Comparison of ENCODE assay signal across 15 cellular contexts in genomic region chr12:89247541-89247942, GRCh38.
DNase-seq lines count a peak whose midpoint lies in the region; ATAC-seq and TF ChIP-seq lines count a peak whose summit lies in the region.
"Had no signal": no experiment of that assay in that cellular context is flagged by ENCODE, and none has a peak within 500 bp of the region (broad histone marks: within the 10 kb centered on the region; RNA-seq: fewer than 3 reads in every experiment).

No MANE protein-coding gene starts in this region.

- H3K14ac ChIP-seq in IMR-90 (replicated peaks; ENCODE audit: low read depth, low read length) (no peak overlapping the region), mesenchymal stem cell (ENCODE audit: low read length in 2 of 2) (no peak overlapping the region)

- no peak for TF ChIP-seq POLR2A in IMR-90 (IDR thresholded peaks at IDR 0.05; ENCODE audit: low read depth, low read length)

- no peak overlapping the region for H2BK5ac ChIP-seq in IMR-90 (ENCODE audit: low read depth, low read length, poor library complexity, severe bottlenecking)
- no peak overlapping the region for H2BK5ac ChIP-seq in mesenchymal stem cell (ENCODE audit: low read depth, low read length, poor library complexity, severe bottlenecking)

- H4K5ac ChIP-seq in IMR-90 (ENCODE audit: low read depth, low read length), result no peak overlapping the region

- H2AK9ac ChIP-seq in IMR-90 (replicated peaks; ENCODE audit: low read depth, low read length, poor library complexity), result no peak overlapping the region

- H3K27me3 ChIP-seq in IMR-90 (ENCODE audit: control insufficient read depth, insufficient read depth, low read length) (no peaks in the 10 kb centered on the region), SJCRH30 (no peaks in the 10 kb centered on the region), mesenchymal stem cell (ENCODE audit: control insufficient read depth in 1 of 2, insufficient read depth in 1 of 2, low read length in 2 of 2) (no peaks in the 10 kb centered on the region)
- H3K27me3 ChIP-seq: BLaER1 treated with 17β-estradiol and CSF1 and Interleukin-3, amounts not matched to agents 10 nM and 100 nM had no signal

- no peak for TF ChIP-seq CTCF in IMR-90 (conservative IDR thresholded peaks at IDR 0.05; ENCODE audit: low read depth, low read length)

- peak overlapping the region; percentile 33; the same call in 1 of the 2 replicates for H2BK20ac ChIP-seq in IMR-90 (ENCODE audit: low read depth, low read length)

- H3K4ac ChIP-seq in IMR-90 (ENCODE audit: low read depth, low read length), result no peak overlapping the region; the same call in 1 of the 2 replicates
- H3K4ac ChIP-seq in mesenchymal stem cell (ENCODE audit: low read depth in 1 of 2, low read length in 2 of 2), result no peak overlapping the region

- no peak overlapping the region for H2AFZ ChIP-seq in IMR-90 (replicated peaks; ENCODE audit: low read length, poor library complexity)
- H2AFZ ChIP-seq in mesenchymal stem cell (ENCODE audit: low read depth, low read length), result no peak overlapping the region

- peaks cover 12% of the 10 kb centered on the region for H3K9me1 ChIP-seq in IMR-90 (ENCODE audit: insufficient read depth, low read length)

- no peak overlapping the region for H3K18ac ChIP-seq in IMR-90 (ENCODE audit: low read depth, low read length)
- H3K18ac ChIP-seq in mesenchymal stem cell (ENCODE audit: low read depth in 1 of 2, low read length in 2 of 2), result no peak overlapping the region

- no peak for TF ChIP-seq RAD21 in IMR-90 (IDR thresholded peaks at IDR 0.05; ENCODE audit: low read length)

- H3K36me3 ChIP-seq in IMR-90 (ENCODE audit: control insufficient read depth, insufficient read depth, low read length) (no peaks in the 10 kb centered on the region), SJCRH30 (no peaks in the 10 kb centered on the region), mesenchymal stem cell (ENCODE audit: control insufficient read depth in 1 of 2, insufficient read depth in 2 of 2, low read depth in 1 of 2, low read length in 2 of 2) (no peaks in the 10 kb centered on the region)
- H3K36me3 ChIP-seq: BLaER1 treated with 17β-estradiol and CSF1 and Interleukin-3, amounts not matched to agents 10 nM and 100 nM; thoracic aorta had no signal

- H3K23ac ChIP-seq in IMR-90 (ENCODE audit: low read depth, low read length), result no peak overlapping the region
- no peak overlapping the region for H3K23ac ChIP-seq in mesenchymal stem cell (ENCODE audit: low read length in 2 of 2)

- H3K27ac ChIP-seq in IMR-90 (ENCODE audit: insufficient read depth, low read length) (no peak overlapping the region), SJCRH30 (no peak overlapping the region), mesenchymal stem cell (ENCODE audit: low read length, poor library complexity, severe bottlenecking) (no peak overlapping the region)
- H3K27ac ChIP-seq: BLaER1 treated with 17β-estradiol and CSF1 and Interleukin-3, amounts not matched to agents 10 nM and 100 nM; thoracic aorta had no signal

- no TSS peak for BruUV-seq in IMR-90 (replicated peaks; lab: Mats Ljungman, UMichigan)

- peaks cover 17% of the 10 kb centered on the region for H3K4me1 ChIP-seq in IMR-90 (ENCODE audit: control insufficient read depth, insufficient read depth, low read length)
- peaks cover 12% of the 10 kb centered on the region for H3K4me1 ChIP-seq in SJCRH30
- H3K4me1 ChIP-seq in mesenchymal stem cell (ENCODE audit: control insufficient read depth, insufficient read depth, low read depth, low read length), result no peaks in the 10 kb centered on the region

- WGBS in IMR-90 (ENCODE audit: extremely low coverage in 2 of 2, insufficient read length in 1 of 2), 2 experiments, result no CpG with 5 or more reads among the region's 2 CpGs
- WGBS in mesenchymal stem cell, result 55% methylated on average over 2 of the region's 2 CpGs

- H3K79me1 ChIP-seq in IMR-90 (ENCODE audit: low read depth in 1 of 2, low read length in 2 of 2) (no peaks in the 10 kb centered on the region), mesenchymal stem cell (replicated peaks; ENCODE audit: low read length, poor library complexity, severe bottlenecking) (no peaks in the 10 kb centered on the region)

- no peak overlapping the region for H2BK120ac ChIP-seq in IMR-90 (ENCODE audit: low read depth, low read length)
- H2BK120ac ChIP-seq in mesenchymal stem cell (ENCODE audit: low read depth, low read length), result no peak overlapping the region

- H3K9me3 ChIP-seq in IMR-90 (ENCODE audit: control insufficient read depth, insufficient read depth, low read length), result no peaks in the 10 kb centered on the region
- H3K9me3 ChIP-seq in SJCRH30 (replicated peaks), result no peaks in the 10 kb centered on the region; the same call in 1 of the 2 replicates
- no peaks in the 10 kb centered on the region for H3K9me3 ChIP-seq in mesenchymal stem cell (ENCODE audit: control insufficient read depth, low read length)
- H3K9me3 ChIP-seq: thoracic aorta had no signal

- in situ Hi-C loops in IMR-90 (cut with MboI; ENCODE audit: low sequenced_read_pairs), result no loop called here

- H4K8ac ChIP-seq in IMR-90 (ENCODE audit: low read depth in 2 of 2, low read length in 2 of 2), result no peak overlapping the region
- no peak overlapping the region for H4K8ac ChIP-seq in mesenchymal stem cell (ENCODE audit: low read length)

- H3K4me2 ChIP-seq in IMR-90 (ENCODE audit: low read depth, low read length) (no peak overlapping the region), mesenchymal stem cell (ENCODE audit: low read length, poor library complexity, severe bottlenecking) (no peak overlapping the region)

- no peak overlapping the region for H3K4me3 ChIP-seq in IMR-90 (ENCODE audit: insufficient read depth, low read depth, low read length)
- H3K4me3 ChIP-seq in SJCRH30, result no peak overlapping the region
- H3K4me3 ChIP-seq in mesenchymal stem cell (ENCODE audit: insufficient read depth in 1 of 2, low read depth in 1 of 2, low read length in 2 of 2), result no peak overlapping the region
- H3K4me3 ChIP-seq: BLaER1 treated with 17β-estradiol and CSF1 and Interleukin-3, amounts not matched to agents 10 nM and 100 nM; thoracic aorta had no signal

- intact Hi-C loops in IMR-90 (cut with micrococcal nuclease), result loop anchor here (10.0 kb wide), 1 partner anchor 207 kb away; no protein-coding TSS in a partner anchor

- dilution Hi-C loops in IMR-90 (cut with HindIII; ENCODE audit: low sequenced_read_pairs, unreplicated experiment), result no loop called here

- H3K56ac ChIP-seq in IMR-90 (ENCODE audit: extremely low read depth, insufficient read depth, low read length), result no peak overlapping the region

- CTCF ChIA-PET in IMR-90 (lab: Yijun Ruan, JAX), result no interaction called here

- H4K20me1 ChIP-seq in IMR-90 (ENCODE audit: insufficient read depth, low read length), result no peaks in the 10 kb centered on the region
- H4K20me1 ChIP-seq: BLaER1 treated with 17β-estradiol and CSF1 and Interleukin-3, amounts not matched to agents 10 nM and 100 nM had no signal

- H4K91ac ChIP-seq in IMR-90 (ENCODE audit: insufficient read depth, low read depth, low read length), result 0 out of 2 replicates have a peak overlapping the region, but pooled peaks have one; percentile 14
- H4K91ac ChIP-seq in mesenchymal stem cell (ENCODE audit: low read length), result no peak overlapping the region

- ATAC-seq in IMR-90 (ENCODE audit: low read depth), result no peak
- ATAC-seq: activated CD8-positive, alpha-beta T cell treated with anti-CD3 and anti-CD28 coated beads for 36 hours; left cardiac atrium had no signal

- no peak overlapping the region for H2BK12ac ChIP-seq in mesenchymal stem cell (ENCODE audit: low read length in 2 of 2)

- H2BK15ac ChIP-seq in IMR-90 (ENCODE audit: low read depth, low read length) (no peak overlapping the region), mesenchymal stem cell (ENCODE audit: low read depth, poor library complexity, severe bottlenecking) (no peak overlapping the region)

- DNase-seq in ELF-1 (ENCODE audit: low read depth, low spot score) (peak; percentile 37), IMR-90 (peak; percentile 19), SJCRH30 (peak; percentile 38 to 79), mesenchymal stem cell (peak; percentile 53), HUDEP-2 (lab: John Stamatoyannopoulos, UW; ENCODE audit: unreplicated experiment in 76 of 76) (no peak), T-helper 1 cell (no peak)
- DNase-seq in activated CD4-positive, CD25-positive, alpha-beta regulatory T cell treated with anti-CD3 and anti-CD28 coated beads, Interleukin-2, amount 50 U/mL, for 72 hours, result no peak
- DNase-seq in activated CD4-positive, alpha-beta T cell treated with anti-CD3 and anti-CD28 coated beads, Interleukin-2, amount 50 U/mL, for 48 hours, result no peak
- DNase-seq: activated CD8-positive, alpha-beta T cell treated with anti-CD3 and anti-CD28 coated beads for 36 hours; KBM-7; left cardiac atrium; NCI-H1105 treated with DMSO at 0.1 percent for 48 hours; SHP77 treated with DMSO at 0.1 percent for 48 hours had no signal

- H3K9ac ChIP-seq in IMR-90 (ENCODE audit: low read depth, low read length) (no peak overlapping the region), mesenchymal stem cell (ENCODE audit: low read length) (peak overlapping the region; percentile 4)
- H3K9ac ChIP-seq: BLaER1 treated with 17β-estradiol and CSF1 and Interleukin-3, amounts not matched to agents 10 nM and 100 nM had no signal

- POLR2A ChIA-PET in IMR-90 (lab: Charles Lee; ENCODE audit: unreplicated experiment), result no interaction called here

- H2AK5ac ChIP-seq in IMR-90 (ENCODE audit: low read depth, low read length) (no peak overlapping the region), mesenchymal stem cell (ENCODE audit: low read length, severe bottlenecking) (no peak overlapping the region)

TF ChIP-seq in IMR-90, 13 proteins besides CTCF, POLR2A, EP300 and RAD21 (continues in another document):
- no peak for TF ChIP-seq NFE2L2 (IDR thresholded peaks at IDR 0.05; ENCODE audit: low read depth, low read length)
- TF ChIP-seq MXI1 (IDR thresholded peaks at IDR 0.05; ENCODE audit: borderline replicate concordance, low read depth, low read length), result no peak
- TF ChIP-seq SMC3 (IDR thresholded peaks at IDR 0.05; ENCODE audit: low read depth, low read length), result no peak
- TF ChIP-seq USF2 (IDR thresholded peaks at IDR 0.05; ENCODE audit: low read depth, low read length), result no peak
- no peak for TF ChIP-seq MAFK (IDR thresholded peaks at IDR 0.05; ENCODE audit: low read depth, low read length)
- TF ChIP-seq MAZ (IDR thresholded peaks at IDR 0.05; ENCODE audit: borderline replicate concordance, low read depth, low read length), result no peak
- TF ChIP-seq CHD1 (IDR thresholded peaks at IDR 0.05; ENCODE audit: low read depth, low read length), result no peak
- TF ChIP-seq RFX5 (IDR thresholded peaks at IDR 0.05; ENCODE audit: low read depth, low read length), result no peak
- no peak for TF ChIP-seq FOS (IDR thresholded peaks at IDR 0.05; ENCODE audit: low read depth, low read length)
- TF ChIP-seq BHLHE40 (IDR thresholded peaks at IDR 0.05; ENCODE audit: low read depth, low read length), result no peak

Comparison
In these comparisons a context has a peak if more than half of its experiments do, and no peak if none do; other contexts are left out.
1. DNase-seq: peak in ELF-1 (single experiment), IMR-90 (single experiment), SJCRH30 (2 of 2) and mesenchymal stem cell (single experiment); none in HUDEP-2 (0 of 76), activated CD4-positive, CD25-positive, alpha-beta regulatory T cell treated with anti-CD3 and anti-CD28 coated beads, Interleukin-2, amount 50 U/mL, for 72 hours (single experiment), activated CD4-positive, alpha-beta T cell treated with anti-CD3 and anti-CD28 coated beads, Interleukin-2, amount 50 U/mL, for 48 hours (0 of 2) and T-helper 1 cell (0 of 5).